In genomic region chr5:43428034-43428712, GRCh38 we compare ENCODE assay signal across 11 cellular contexts. TPM values are rescaled to one million over a fixed set of nuclear protein-coding genes. Genes with fewer than 3 reads are reported as not detected.
DNase-seq lines count a peak whose midpoint lies in the region; ATAC-seq and TF ChIP-seq lines count a peak whose summit lies in the region.
"Had no signal": no experiment of that assay in that cellular context is flagged by ENCODE, and none has a peak within 500 bp of the region (broad histone marks: within the 10 kb centered on the region; RNA-seq: fewer than 3 reads in every experiment).

No MANE protein-coding gene starts in this region.

- TF ChIP-seq EP300 in SK-N-SH (IDR thresholded peaks at IDR 0.05; ENCODE audit: borderline replicate concordance in 1 of 2, low read depth in 1 of 2, low read length in 1 of 2), result no peak

- H3K27ac ChIP-seq in PC-3 (ENCODE audit: low read length), result peak overlapping the region; percentile 53
- H3K27ac ChIP-seq in liver (ENCODE audit: low read depth in 1 of 2, low read length in 2 of 2), result peak overlapping the region; percentile 26 to 64
- no peak overlapping the region for H3K27ac ChIP-seq in SK-N-SH (ENCODE audit: low read depth in 2 of 2, low read length in 1 of 2)
- H3K27ac ChIP-seq: parathyroid adenoma had no signal

- intact Hi-C loops in PC-3 (cut with micrococcal nuclease), result no loop called here

- peaks cover 41% of the 10 kb centered on the region for H3K4me1 ChIP-seq in PC-3 (ENCODE audit: insufficient read depth, low read length)
- H3K4me1 ChIP-seq in liver (ENCODE audit: control insufficient read depth in 4 of 4, insufficient read depth in 4 of 4, low read length in 3 of 4), result peaks cover 2 to 21% (median 9%) of the 10 kb centered on the region in 4 donors
- H3K4me1 ChIP-seq in SK-N-SH (ENCODE audit: control insufficient read depth in 1 of 2, insufficient read depth in 2 of 2, low read depth in 1 of 2, low read length in 1 of 2), result no peaks in the 10 kb centered on the region

- POLR2A ChIA-PET in PC-3 (lab: Charles Lee; ENCODE audit: unreplicated experiment), result no interaction called here
- POLR2A ChIA-PET in SK-N-SH (lab: Yijun Ruan, JAX), result no interaction called here

- in situ Hi-C loops in Caki2 (cut with HindIII; ENCODE audit: low pct_unique_long_range_greater_than_20kb, low sequenced_read_pairs), result no loop called here

- H3K27me3 ChIP-seq in PC-3 (ENCODE audit: low read length) (no peaks in the 10 kb centered on the region), liver (ENCODE audit: control insufficient read depth in 4 of 4, insufficient read depth in 4 of 4, low read length in 3 of 4) (no peaks in the 10 kb centered on the region), SK-N-SH (ENCODE audit: insufficient read depth) (no peaks in the 10 kb centered on the region)

- H3K9ac ChIP-seq in PC-3 (ENCODE audit: low read length) (no peak overlapping the region), liver (ENCODE audit: low read depth in 1 of 2, low read length in 2 of 2) (no peak overlapping the region), SK-N-SH (no peak overlapping the region)
- H3K9ac ChIP-seq: parathyroid adenoma had no signal

- no peak for TF ChIP-seq CTCF in PC-3 (conservative IDR thresholded peaks at IDR 0.05; ENCODE audit: low read depth, low read length)
- TF ChIP-seq CTCF in chondrocyte (IDR thresholded peaks at IDR 0.05), result no peak
- no peak for TF ChIP-seq CTCF in liver (IDR thresholded peaks at IDR 0.05; ENCODE audit: low read depth, low read length, missing input control)
- no peak for TF ChIP-seq CTCF in SK-N-SH (IDR thresholded peaks at IDR 0.05)

- no peaks in the 10 kb centered on the region for H3K27me3 Mint-ChIP-seq in chondrocyte (ENCODE audit: low read depth)
- H3K27me3 Mint-ChIP-seq: activated naive CD4-positive, alpha-beta T cell treated with anti-CD3 and anti-CD28 coated beads, Interleukin-2, amount 10 ng/mL, durations not matched to agents 7 days and 5 days had no signal

- H3K36me3 ChIP-seq in PC-3 (ENCODE audit: low read depth, low read length) (no peaks in the 10 kb centered on the region), liver (ENCODE audit: control insufficient read depth in 4 of 4, insufficient read depth in 3 of 4, low read depth in 1 of 4, low read length in 3 of 4) (no peaks in the 10 kb centered on the region), SK-N-SH (replicated peaks in 1 of 2; ENCODE audit: control insufficient read depth in 1 of 2, insufficient read depth in 2 of 2, low read length in 1 of 2) (no peaks in the 10 kb centered on the region)

- peaks cover 4% of the 10 kb centered on the region for H3F3A ChIP-seq in PC-3 (ENCODE audit: low read length, unreplicated experiment)
- peaks cover 3% of the 10 kb centered on the region for H3F3A ChIP-seq in SK-N-SH (replicated peaks; ENCODE audit: insufficient read depth)

- WGBS in liver, result 30% methylated on average over 4 of the region's 4 CpGs
- 60% methylated on average over 4 of the region's 4 CpGs for WGBS in SK-N-SH (ENCODE audit: low lambda C conversion rate)

- H3K36me3 Mint-ChIP-seq in chondrocyte (ENCODE audit: low read depth), result no peaks in the 10 kb centered on the region
- H3K36me3 Mint-ChIP-seq: activated naive CD4-positive, alpha-beta T cell treated with anti-CD3 and anti-CD28 coated beads, Interleukin-2, amount 10 ng/mL, durations not matched to agents 7 days and 5 days had no signal

- BruUV-seq in PC-3 (replicated peaks; lab: Mats Ljungman, UMichigan), result no TSS peak

- TF ChIP-seq RAD21 in liver (IDR thresholded peaks at IDR 0.05) (no peak), SK-N-SH (IDR thresholded peaks at IDR 0.05; ENCODE audit: low read length) (no peak)

- H3K4me3 Mint-ChIP-seq in chondrocyte (ENCODE audit: unreplicated experiment), result no peak overlapping the region
- H3K4me3 Mint-ChIP-seq: activated naive CD4-positive, alpha-beta T cell treated with anti-CD3 and anti-CD28 coated beads, Interleukin-2, amount 10 ng/mL, durations not matched to agents 7 days and 5 days had no signal

- H2AFZ ChIP-seq in PC-3 (ENCODE audit: low read length) (no peak overlapping the region), SK-N-SH (ENCODE audit: low read depth) (no peak overlapping the region)
- H2AFZ ChIP-seq: parathyroid adenoma had no signal

- H3K79me2 ChIP-seq in PC-3 (ENCODE audit: low read length) (no peaks in the 10 kb centered on the region), SK-N-SH (ENCODE audit: insufficient read depth) (no peaks in the 10 kb centered on the region)
- H3K79me2 ChIP-seq: parathyroid adenoma had no signal

- H3K4me2 ChIP-seq in PC-3 (ENCODE audit: low read length), result peak overlapping the region; percentile 38
- H3K4me2 ChIP-seq in SK-N-SH, result no peak overlapping the region

- H3K9me2 ChIP-seq in PC-3 (replicated peaks; ENCODE audit: low read length) (no peaks in the 10 kb centered on the region), SK-N-SH (no peaks in the 10 kb centered on the region)

- peak overlapping the region; percentile 95 for H3K27ac Mint-ChIP-seq in chondrocyte (ENCODE audit: unreplicated experiment)
- H3K27ac Mint-ChIP-seq: activated naive CD4-positive, alpha-beta T cell treated with anti-CD3 and anti-CD28 coated beads, Interleukin-2, amount 10 ng/mL, durations not matched to agents 7 days and 5 days had no signal

- H3K4me1 Mint-ChIP-seq in chondrocyte (ENCODE audit: low read depth), result peaks cover 75% of the 10 kb centered on the region
- H3K4me1 Mint-ChIP-seq: activated naive CD4-positive, alpha-beta T cell treated with anti-CD3 and anti-CD28 coated beads, Interleukin-2, amount 10 ng/mL, durations not matched to agents 7 days and 5 days had no signal

- H3K9me3 Mint-ChIP-seq in chondrocyte (ENCODE audit: low read depth), result no peaks in the 10 kb centered on the region
- H3K9me3 Mint-ChIP-seq: activated naive CD4-positive, alpha-beta T cell treated with anti-CD3 and anti-CD28 coated beads, Interleukin-2, amount 10 ng/mL, durations not matched to agents 7 days and 5 days had no signal

- H3K9me3 ChIP-seq in PC-3 (ENCODE audit: low read length) (no peaks in the 10 kb centered on the region), liver (ENCODE audit: control insufficient read depth in 4 of 4, low read length in 3 of 4) (no peaks in the 10 kb centered on the region), SK-N-SH (no peaks in the 10 kb centered on the region)

- H3K4me3 ChIP-seq in PC-3 (ENCODE audit: low read length) (no peak overlapping the region), liver (ENCODE audit: low read depth in 1 of 3, low read length in 3 of 3) (no peak overlapping the region), SK-N-SH (ENCODE audit: low read depth in 2 of 2, low read length in 1 of 2) (no peak overlapping the region)

- H4K20me1 ChIP-seq in PC-3 (ENCODE audit: low read length), result no peaks in the 10 kb centered on the region
- H4K20me1 ChIP-seq in SK-N-SH (ENCODE audit: insufficient read depth), result no peaks in the 10 kb centered on the region

- CTCF ChIA-PET in PC-3 (lab: Charles Lee), result no interaction called here
- CTCF ChIA-PET in SK-N-SH (lab: Yijun Ruan, JAX), result no interaction called here

- ATAC-seq in PC-3, result no peak
- no peak for ATAC-seq in GM21390 (IDR thresholded peaks at IDR 0.05; ENCODE audit: unreplicated experiment)
- ATAC-seq in GM21825 (IDR thresholded peaks at IDR 0.05; ENCODE audit: unreplicated experiment), result no peak

- DNase-seq in Caki2 (ENCODE audit: low read depth) (peak; percentile 99), PC-3 (peak; percentile 65), chondrocyte (ENCODE audit: low spot score) (no peak), SK-N-SH (no peak), SKM-1 (lab: John Stamatoyannopoulos, UW; ENCODE audit: unreplicated experiment) (no peak)
- DNase-seq: activated naive CD4-positive, alpha-beta T cell treated with anti-CD3 and anti-CD28 coated beads, Interleukin-2, amount 10 ng/mL, durations not matched to agents 7 days and 5 days; NCI-H1092 treated with DMSO at 0.1 percent for 48 hours had no signal

TF ChIP-seq in liver, 16 proteins besides CTCF, POLR2A, EP300 and RAD21 (continues in another document):
- TF ChIP-seq GABPA (IDR thresholded peaks at IDR 0.05 in 1 of 2, conservative IDR thresholded peaks at IDR 0.05 in 1 of 2) (no peak), SP1 (IDR thresholded peaks at IDR 0.05) (peak; percentile 21), HNF4G (IDR thresholded peaks at IDR 0.05) (no peak), JUND (IDR thresholded peaks at IDR 0.05) (no peak), FOXA1 (IDR thresholded peaks at IDR 0.05) (no peak), HNF4A (conservative IDR thresholded peaks at IDR 0.05) (peak; percentile 9 to 18), TAF1 (conservative IDR thresholded peaks at IDR 0.05) (no peak), MAX (IDR thresholded peaks at IDR 0.05) (no peak)

TF ChIP-seq in SK-N-SH, 30 proteins besides CTCF, POLR2A, EP300 and RAD21 (continues in another document):
- TF ChIP-seq NRF1 (IDR thresholded peaks at IDR 0.05; ENCODE audit: low read depth, low read length), result no peak
- TF ChIP-seq IRF3 (IDR thresholded peaks at IDR 0.05; ENCODE audit: low read depth, low read length), result no peak

RNA-seq across cellular contexts. Expression of gene CCL28, which starts 16.0 kb away (rescaled TPM):
- 4.8 and 8.2 TPM in 2 replicates for total RNA-seq in Caki2 (2014; rRNA removed; shearing (Covaris generic); ENCODE audit: low replicate concordance)
- total RNA-seq in PC-3 (2014; rRNA removed) (8.1 and 8.5 TPM in 2 replicates), chondrocyte (0.10 TPM in 1 of 3 replicates, not detected in the others), liver (1 to 10 TPM in 1 of 2 donors, under 1 TPM in 1; 0.37 to 1.0 TPM)
- polyA plus RNA-seq in liver (1 to 10 TPM in 1 of 2 donors, under 1 TPM in 1; 0.61 to 1.2 TPM), SK-N-SH (2012; rRNA removed) (not detected in 2 replicates)
- not detected in 2 replicates for polyA plus RNA-seq in SK-N-SH (2012; cell fraction: cytosol; rRNA removed)
- polyA plus RNA-seq in SK-N-SH (2012; cell fraction: nucleus; rRNA removed), result not detected in 2 replicates

RNA-seq across cellular contexts. Expression of gene TMEM267, which starts 55.5 kb away (rescaled TPM):
- 16.3 and 23.1 TPM in 2 replicates for total RNA-seq in Caki2 (2014; rRNA removed; shearing (Covaris generic); ENCODE audit: low replicate concordance)
- total RNA-seq in PC-3 (2014; rRNA removed), result 10.0 and 16.1 TPM in 2 replicates
- total RNA-seq in chondrocyte, result 26.6 to 36.6 TPM (median 32.3 TPM) in 3 replicates
- 1 to 10 TPM; 3.2 to 4.4 TPM for total RNA-seq in liver
- polyA plus RNA-seq in liver, result 1 to 10 TPM; 2.3 to 5.4 TPM
- polyA plus RNA-seq in SK-N-SH (2012; rRNA removed), result 5.7 and 6.9 TPM in 2 replicates
- 9.0 and 10.3 TPM in 2 replicates for polyA plus RNA-seq in SK-N-SH (2012; cell fraction: cytosol; rRNA removed)
- 4.6 and 12.1 TPM in 2 replicates for polyA plus RNA-seq in SK-N-SH (2012; cell fraction: nucleus; rRNA removed)

Comparison
In these comparisons a context has a peak if more than half of its experiments do, and no peak if none do; other contexts are left out.
1. DNase-seq: peak in Caki2 (single experiment) and PC-3 (single experiment); none in chondrocyte (single experiment), SK-N-SH (single experiment) and SKM-1 (single experiment).
2. H3K27ac ChIP-seq: peak in PC-3 (single experiment) and liver (2 of 2); none in SK-N-SH (0 of 2).